In the genomic region with DNA sequence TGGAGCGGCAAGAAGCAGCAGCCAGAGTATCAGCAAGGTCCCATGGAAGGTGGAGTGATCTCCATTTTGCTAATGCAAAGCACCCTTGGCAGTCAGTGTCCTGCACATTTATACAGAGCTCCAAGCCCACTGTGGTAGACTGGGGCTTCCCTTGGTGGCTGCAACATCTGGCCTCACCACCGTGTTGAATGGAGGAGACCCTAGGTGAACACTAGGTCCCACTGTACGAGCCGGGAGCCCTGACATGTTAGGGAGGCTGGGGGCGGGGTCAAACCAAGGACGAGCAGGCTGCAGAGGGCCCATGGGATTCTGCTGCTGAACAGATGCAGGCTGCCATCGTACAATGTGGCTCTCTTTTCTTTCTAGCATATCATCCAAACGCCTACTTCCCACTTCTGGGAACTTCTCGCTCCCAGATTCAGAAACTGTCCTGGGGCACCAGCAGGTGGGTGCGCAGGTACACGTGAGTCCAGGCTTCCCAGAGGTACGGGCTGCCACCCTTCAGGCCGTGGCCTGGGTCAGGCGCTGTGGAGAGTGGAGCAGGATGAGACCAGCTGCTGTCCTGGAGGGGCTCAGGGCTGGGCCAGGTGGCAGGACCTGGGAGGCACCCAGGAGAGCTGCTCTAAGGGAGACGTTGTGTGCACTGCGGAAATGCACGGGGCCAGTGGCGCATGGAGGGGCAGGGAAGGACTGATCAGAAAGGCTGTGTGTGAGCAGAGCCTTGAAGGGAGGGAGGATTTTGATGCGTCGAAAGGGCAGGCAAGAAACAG, we compare ENCODE assay signal across 19 cellular contexts.
A peak's percentile ranks its signal among the peaks of the same experiment; 100 is the strongest.
DNase-seq lines count a peak whose midpoint lies in the region; ATAC-seq and TF ChIP-seq lines count a peak whose summit lies in the region.
"Had no signal": no experiment of that assay in that cellular context is flagged by ENCODE, and none has a peak within 500 bp of the region (broad histone marks: within the 10 kb centered on the region; RNA-seq: fewer than 3 reads in every experiment).

No MANE protein-coding gene starts in this region.

- H3K4me1 Mint-ChIP-seq in endodermal cell = peaks cover 6% of the 10 kb centered on the region
- H3K4me1 Mint-ChIP-seq in neural progenitor cell = peaks cover 45% of the 10 kb centered on the region
- H3K4me1 Mint-ChIP-seq in activated CD4-positive, alpha-beta memory T cell treated with anti-CD3 and anti-CD28 coated beads, Interleukin-2, amount 10 ng/mL, durations not matched to agents 7 days and 5 days = no peaks in the 10 kb centered on the region

- peaks cover 18% of the 10 kb centered on the region for H3K36me3 Mint-ChIP-seq in endodermal cell (ENCODE audit: low read depth)
- H3K36me3 Mint-ChIP-seq in neural progenitor cell = peaks cover 15% of the 10 kb centered on the region
- H3K36me3 Mint-ChIP-seq in activated CD4-positive, alpha-beta memory T cell treated with anti-CD3 and anti-CD28 coated beads, Interleukin-2, amount 10 ng/mL, durations not matched to agents 7 days and 5 days (ENCODE audit: low read depth) = no peaks in the 10 kb centered on the region

- peaks cover 0 to 5% (median 0%) of the 10 kb centered on the region in 12 donors for H3K9me3 ChIP-seq in heart left ventricle
- H3K9me3 ChIP-seq in endodermal cell (ENCODE audit: control insufficient read depth, low read length) = peaks cover 16% of the 10 kb centered on the region
- no peaks in the 10 kb centered on the region for H3K9me3 ChIP-seq in neural progenitor cell (ENCODE audit: low read depth)
- H3K9me3 ChIP-seq in aorta (ENCODE audit: control insufficient read depth, low read length) = no peaks in the 10 kb centered on the region

- ATAC-seq in Right ventricle myocardium superior (ENCODE audit: poor library complexity) (no peak), heart left ventricle (no peak), aorta (ENCODE audit: low FRiP score) (no peak)
- ATAC-seq: Panc1 had no signal

- H3K4me3 Mint-ChIP-seq in endodermal cell = no peak overlapping the region
- no peak overlapping the region for H3K4me3 Mint-ChIP-seq in neural progenitor cell
- no peak overlapping the region for H3K4me3 Mint-ChIP-seq in activated CD4-positive, alpha-beta memory T cell treated with anti-CD3 and anti-CD28 coated beads, Interleukin-2, amount 10 ng/mL, durations not matched to agents 7 days and 5 days

- peaks cover 0 to 16% (median 4%) of the 10 kb centered on the region in 12 donors for H3K4me1 ChIP-seq in heart left ventricle
- H3K4me1 ChIP-seq in endodermal cell (ENCODE audit: control insufficient read depth, insufficient read depth, low read length) = no peaks in the 10 kb centered on the region
- H3K4me1 ChIP-seq in neural progenitor cell = no peaks in the 10 kb centered on the region
- H3K4me1 ChIP-seq in aorta (ENCODE audit: control insufficient read depth in 1 of 2, insufficient read depth in 2 of 2, low read length in 2 of 2) = no peaks in the 10 kb centered on the region

- POLR2A ChIA-PET in activated CD4-positive, alpha-beta memory T cell treated with anti-CD3 and anti-CD28 coated beads, Interleukin-2, amount 10 ng/mL, durations not matched to agents 7 days and 5 days (lab: Charles Lee) = no interaction called here

- no peak for TF ChIP-seq CTCF in heart left ventricle (IDR thresholded peaks at IDR 0.05)
- TF ChIP-seq CTCF in endodermal cell (conservative IDR thresholded peaks at IDR 0.05) = no peak
- no peak for TF ChIP-seq CTCF in neural progenitor cell (IDR thresholded peaks at IDR 0.05)

- H3K27me3 Mint-ChIP-seq in endodermal cell (ENCODE audit: insufficient read depth) = no peaks in the 10 kb centered on the region
- peaks cover 17% of the 10 kb centered on the region for H3K27me3 Mint-ChIP-seq in neural progenitor cell (ENCODE audit: insufficient read depth, low read depth)
- no peaks in the 10 kb centered on the region for H3K27me3 Mint-ChIP-seq in activated CD4-positive, alpha-beta memory T cell treated with anti-CD3 and anti-CD28 coated beads, Interleukin-2, amount 10 ng/mL, durations not matched to agents 7 days and 5 days

- intact Hi-C loops in Right ventricle myocardium superior (cut with DNase I) = no loop called here
- intact Hi-C loops in heart left ventricle (cut with DNase I) = no loop called here
- intact Hi-C loops in aorta (cut with DNase I) = no loop called here

- peak; percentile 33 for DNase-seq in Right ventricle myocardium superior
- DNase-seq in heart left ventricle = no peak
- DNase-seq in endodermal cell = no peak
- no peak for DNase-seq in neural progenitor cell (ENCODE audit: low spot score)
- DNase-seq in aorta = peak; percentile 36 to 47
- no peak for DNase-seq in activated CD4-positive, alpha-beta memory T cell treated with anti-CD3 and anti-CD28 coated beads, Interleukin-2, amount 10 ng/mL, durations not matched to agents 7 days and 5 days
- DNase-seq in HUDEP-2 (lab: John Stamatoyannopoulos, UW; ENCODE audit: unreplicated experiment in 76 of 76) = no peak
- DNase-seq in HPDE6-E6E7 (ENCODE audit: extremely low spot score) = no peak
- DNase-seq: DMS53, EL, GF-D8, KG1, NCI-H1092 treated with DMSO at 0.1 percent for 48 hours, NCI-H1436 treated with DMSO at 0.1 percent for 48 hours, NCI-H1930, NCI-H226, NCI-H510A treated with DMSO at 0.1 percent for 48 hours, NCI-H82 had no signal

- H3K9ac ChIP-seq in endodermal cell (ENCODE audit: extremely low read depth, low read length, poor library complexity, severe bottlenecking) (no peak overlapping the region), neural progenitor cell (no peak overlapping the region)

- H4K20me1 ChIP-seq in neural progenitor cell (ENCODE audit: low read depth) = no peaks in the 10 kb centered on the region

- H3K9me3 Mint-ChIP-seq in endodermal cell (peaks cover 7% of the 10 kb centered on the region), neural progenitor cell (peaks cover 21% of the 10 kb centered on the region)
- no peaks in the 10 kb centered on the region for H3K9me3 Mint-ChIP-seq in activated CD4-positive, alpha-beta memory T cell treated with anti-CD3 and anti-CD28 coated beads, Interleukin-2, amount 10 ng/mL, durations not matched to agents 7 days and 5 days

- H3K27ac Mint-ChIP-seq in endodermal cell (peak overlapping the region; percentile 76), neural progenitor cell (peak overlapping the region; percentile 46)
- H3K27ac Mint-ChIP-seq in activated CD4-positive, alpha-beta memory T cell treated with anti-CD3 and anti-CD28 coated beads, Interleukin-2, amount 10 ng/mL, durations not matched to agents 7 days and 5 days = no peak overlapping the region

- H3K4me2 ChIP-seq in neural progenitor cell = no peak overlapping the region

- no peaks in the 10 kb centered on the region for H3K79me2 ChIP-seq in neural progenitor cell (ENCODE audit: low read depth)

- 78 to 86% (median 83%) methylated on average over 20 of the region's 20 CpGs for whole genome bisulfite sequencing in heart left ventricle, 4 donors
- WGBS in endodermal cell (ENCODE audit: insufficient coverage in 1 of 2, insufficient read length in 1 of 2), 2 experiments = 93 to 94% methylated on average over 10 to 20 of the region's 20 CpGs
- 86 to 90% methylated on average over 20 of the region's 20 CpGs for WGBS in aorta, 2 donors

- H3K27me3 ChIP-seq in heart left ventricle (no peaks in the 10 kb centered on the region), endodermal cell (ENCODE audit: control insufficient read depth, insufficient read depth, low read length, poor library complexity, severe bottlenecking) (no peaks in the 10 kb centered on the region), neural progenitor cell (no peaks in the 10 kb centered on the region), aorta (ENCODE audit: control insufficient read depth in 1 of 2, insufficient read depth in 2 of 2, low read length in 1 of 2) (no peaks in the 10 kb centered on the region)

- CTCF ChIA-PET in activated CD4-positive, alpha-beta memory T cell treated with anti-CD3 and anti-CD28 coated beads, Interleukin-2, amount 10 ng/mL, durations not matched to agents 7 days and 5 days (lab: Charles Lee) = no interaction called here

- H3K4me3 ChIP-seq in heart left ventricle = no peak overlapping the region
- no peak overlapping the region for H3K4me3 ChIP-seq in endodermal cell (ENCODE audit: low read length)
- no peak overlapping the region for H3K4me3 ChIP-seq in neural progenitor cell
- no peak overlapping the region for H3K4me3 ChIP-seq in aorta (ENCODE audit: low read length in 2 of 2)

- no peak for TF ChIP-seq POLR2A in heart left ventricle (IDR thresholded peaks at IDR 0.05)

- H2AFZ ChIP-seq in neural progenitor cell (replicated peaks) = no peak overlapping the region

- no peak overlapping the region for H3K27ac ChIP-seq in heart left ventricle
- H3K27ac ChIP-seq in endodermal cell (ENCODE audit: low read depth, low read length) = no peak overlapping the region
- H3K27ac ChIP-seq in neural progenitor cell = no peak overlapping the region
- no peak overlapping the region for H3K27ac ChIP-seq in aorta (ENCODE audit: low read depth in 1 of 2, low read length in 2 of 2)

- H3K36me3 ChIP-seq in heart left ventricle = no peaks in the 10 kb centered on the region
- no peaks in the 10 kb centered on the region for H3K36me3 ChIP-seq in endodermal cell (ENCODE audit: control insufficient read depth, insufficient read depth, low read length)
- no peaks in the 10 kb centered on the region for H3K36me3 ChIP-seq in neural progenitor cell
- H3K36me3 ChIP-seq in aorta (ENCODE audit: control insufficient read depth in 1 of 2, insufficient read depth in 2 of 2, low read length in 1 of 2) = no peaks in the 10 kb centered on the region

- no peaks in the 10 kb centered on the region for H3F3A ChIP-seq in neural progenitor cell (ENCODE audit: low read depth)

Comparison
In these comparisons a context has a peak if more than half of its experiments do, and no peak if none do; other contexts are left out.
1. DNase-seq: peak in Right ventricle myocardium superior (single experiment) and aorta (2 of 2); none in heart left ventricle (0 of 5), endodermal cell (single experiment), neural progenitor cell (single experiment), activated CD4-positive, alpha-beta memory T cell treated with anti-CD3 and anti-CD28 coated beads, Interleukin-2, amount 10 ng/mL, durations not matched to agents 7 days and 5 days (single experiment), HUDEP-2 (0 of 76) and HPDE6-E6E7 (single experiment).